ENCODE assay signal across 8 cellular contexts in the genomic region with DNA sequence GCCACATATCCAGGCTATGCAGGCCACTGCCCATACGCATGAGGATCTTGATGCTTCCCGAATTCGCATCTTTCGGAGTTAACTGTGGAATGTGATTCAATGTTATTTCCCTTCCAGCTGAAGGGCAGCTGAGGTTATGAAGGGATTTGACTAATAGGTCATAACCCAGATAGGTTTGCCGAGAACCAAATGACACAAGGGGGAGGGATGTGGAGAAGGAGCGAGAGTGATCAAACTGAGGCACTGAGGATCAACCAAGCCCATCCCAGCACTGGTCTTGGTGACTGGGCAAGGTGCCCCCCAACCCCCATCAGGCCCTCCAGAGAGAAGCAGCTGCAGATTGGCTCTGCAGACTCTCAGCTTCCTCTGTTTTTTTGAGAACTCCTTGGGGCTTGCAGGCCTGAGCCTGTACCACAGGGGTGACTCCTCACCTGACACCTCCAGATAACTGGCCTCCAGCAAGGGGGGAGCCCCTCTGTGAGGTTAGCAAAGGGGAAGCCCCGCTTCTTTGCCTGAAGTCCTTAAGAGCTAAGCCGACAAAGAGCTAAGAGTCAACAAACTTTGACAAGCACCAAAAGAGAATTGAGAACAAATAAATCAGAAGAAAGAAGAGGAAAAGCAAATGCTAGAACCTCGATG.
DNase-seq lines count a peak whose midpoint lies in the region; ATAC-seq lines count a peak whose summit lies in the region.

No MANE protein-coding gene starts in this region.

- no peaks in the 10 kb centered on the region for H3K9me3 Mint-ChIP-seq in activated T-helper 2 cell treated with anti-CD3 and anti-CD28 coated beads, Interferon-gamma antibody, Interleukin-2, Interleukin-4, amounts not matched to agents 10 μg/mL and 5 μg/mL and 100 μg/mL, durations not matched to agents 14 hours and 24 hours and 36 hours
- H3K9me3 Mint-ChIP-seq in stimulated activated memory B cell treated with anti-CD40 and anti-IgM and Interleukin-4, amounts not matched to agents 10 μg/mL and 1 μg/mL and 100 μg/mL, for 72 hours, result no peaks in the 10 kb centered on the region

- peaks cover 12% of the 10 kb centered on the region for H3K36me3 Mint-ChIP-seq in activated T-helper 2 cell treated with anti-CD3 and anti-CD28 coated beads, Interferon-gamma antibody, Interleukin-2, Interleukin-4, amounts not matched to agents 10 μg/mL and 5 μg/mL and 100 μg/mL, durations not matched to agents 14 hours and 24 hours and 36 hours (ENCODE audit: low read depth)
- H3K36me3 Mint-ChIP-seq in stimulated activated memory B cell treated with anti-CD40 and anti-IgM and Interleukin-4, amounts not matched to agents 10 μg/mL and 1 μg/mL and 100 μg/mL, for 72 hours, result no peaks in the 10 kb centered on the region

- peaks cover 24% of the 10 kb centered on the region for H3K4me1 Mint-ChIP-seq in activated T-helper 2 cell treated with anti-CD3 and anti-CD28 coated beads, Interferon-gamma antibody, Interleukin-2, Interleukin-4, amounts not matched to agents 10 μg/mL and 5 μg/mL and 100 μg/mL, durations not matched to agents 14 hours and 24 hours and 36 hours (ENCODE audit: low read depth)
- peaks cover 10% of the 10 kb centered on the region for H3K4me1 Mint-ChIP-seq in stimulated activated memory B cell treated with anti-CD40 and anti-IgM and Interleukin-4, amounts not matched to agents 10 μg/mL and 1 μg/mL and 100 μg/mL, for 72 hours

- intact Hi-C loops in activated T-helper 2 cell treated with anti-CD3 and anti-CD28 coated beads, Interferon-gamma antibody, Interleukin-2, Interleukin-4, amounts not matched to agents 10 μg/mL and 5 μg/mL and 100 μg/mL, durations not matched to agents 14 hours and 24 hours and 36 hours (cut with micrococcal nuclease), result no loop called here

- ATAC-seq in stimulated activated memory B cell treated with anti-CD40 and anti-IgM and Interleukin-4, amounts not matched to agents 10 μg/mL and 1 μg/mL and 100 μg/mL, for 72 hours, result peak; percentile 88
- ATAC-seq in GM18909 (IDR thresholded peaks at IDR 0.05; ENCODE audit: poor library complexity, unreplicated experiment) (no peak), GM21360 (IDR thresholded peaks at IDR 0.05; ENCODE audit: unreplicated experiment) (no peak)

- peak overlapping the region; percentile 20 for H3K27ac Mint-ChIP-seq in activated T-helper 2 cell treated with anti-CD3 and anti-CD28 coated beads, Interferon-gamma antibody, Interleukin-2, Interleukin-4, amounts not matched to agents 10 μg/mL and 5 μg/mL and 100 μg/mL, durations not matched to agents 14 hours and 24 hours and 36 hours
- H3K27ac Mint-ChIP-seq in stimulated activated memory B cell treated with anti-CD40 and anti-IgM and Interleukin-4, amounts not matched to agents 10 μg/mL and 1 μg/mL and 100 μg/mL, for 72 hours, result peak overlapping the region; percentile 62

- peak; percentile 15 for DNase-seq in NCI-H1105 treated with DMSO at 0.1 percent for 48 hours (lab: John Stamatoyannopoulos, UW)
- DNase-seq in NCI-H1105 (lab: John Stamatoyannopoulos, UW), result no peak
- DNase-seq in activated T-helper 2 cell treated with anti-CD3 and anti-CD28 coated beads, Interferon-gamma antibody, Interleukin-2, Interleukin-4, amounts not matched to agents 10 μg/mL and 5 μg/mL and 100 μg/mL, durations not matched to agents 14 hours and 24 hours and 36 hours (ENCODE audit: low spot score), result no peak
- peak; percentile 50 for DNase-seq in iris pigment epithelial cell (ENCODE audit: low read depth)
- no peak for DNase-seq in NCI-H1092 (lab: John Stamatoyannopoulos, UW)

- H3K27me3 Mint-ChIP-seq in activated T-helper 2 cell treated with anti-CD3 and anti-CD28 coated beads, Interferon-gamma antibody, Interleukin-2, Interleukin-4, amounts not matched to agents 10 μg/mL and 5 μg/mL and 100 μg/mL, durations not matched to agents 14 hours and 24 hours and 36 hours (ENCODE audit: low read depth), result peaks cover 4% of the 10 kb centered on the region
- H3K27me3 Mint-ChIP-seq in stimulated activated memory B cell treated with anti-CD40 and anti-IgM and Interleukin-4, amounts not matched to agents 10 μg/mL and 1 μg/mL and 100 μg/mL, for 72 hours, result no peaks in the 10 kb centered on the region

- no peak overlapping the region for H3K4me3 Mint-ChIP-seq in activated T-helper 2 cell treated with anti-CD3 and anti-CD28 coated beads, Interferon-gamma antibody, Interleukin-2, Interleukin-4, amounts not matched to agents 10 μg/mL and 5 μg/mL and 100 μg/mL, durations not matched to agents 14 hours and 24 hours and 36 hours (ENCODE audit: low read depth)
- H3K4me3 Mint-ChIP-seq in stimulated activated memory B cell treated with anti-CD40 and anti-IgM and Interleukin-4, amounts not matched to agents 10 μg/mL and 1 μg/mL and 100 μg/mL, for 72 hours, result peak overlapping the region; percentile 30

Comparison
In these comparisons a context has a peak if more than half of its experiments do, and no peak if none do; other contexts are left out.
1. DNase-seq: peak in NCI-H1105 treated with DMSO at 0.1 percent for 48 hours (single experiment) and iris pigment epithelial cell (single experiment); none in NCI-H1105 (single experiment), activated T-helper 2 cell treated with anti-CD3 and anti-CD28 coated beads, Interferon-gamma antibody, Interleukin-2, Interleukin-4, amounts not matched to agents 10 μg/mL and 5 μg/mL and 100 μg/mL, durations not matched to agents 14 hours and 24 hours and 36 hours (single experiment) and NCI-H1092 (single experiment).